Comparison of ENCODE assay signal across 9 cellular contexts in genomic region chr2:180975585-180975984, GRCh38.
"Had no signal": no experiment of that assay in that cellular context is flagged by ENCODE, and none has a peak within 500 bp of the region (broad histone marks: within the 10 kb centered on the region; RNA-seq: fewer than 3 reads in every experiment).

No MANE protein-coding gene starts in this region.

- H2AFZ ChIP-seq: GM23248 had no signal

- FAIRE-seq: H1, H54, HTR-8/SVneo had no signal

- H3K9ac ChIP-seq: GM23248, KMS-11 had no signal

- H3K27ac ChIP-seq: GM23248, KMS-11 had no signal

- H3K4me3 ChIP-seq: GM23248 had no signal

- H3K4me2 ChIP-seq: KMS-11 had no signal

- DNase-seq: GM23248, H9, HCEC 1CT, Karpas-422, KBM-7 had no signal
